Comparison of ENCODE assay signal across 8 cellular contexts in the genomic region with DNA sequence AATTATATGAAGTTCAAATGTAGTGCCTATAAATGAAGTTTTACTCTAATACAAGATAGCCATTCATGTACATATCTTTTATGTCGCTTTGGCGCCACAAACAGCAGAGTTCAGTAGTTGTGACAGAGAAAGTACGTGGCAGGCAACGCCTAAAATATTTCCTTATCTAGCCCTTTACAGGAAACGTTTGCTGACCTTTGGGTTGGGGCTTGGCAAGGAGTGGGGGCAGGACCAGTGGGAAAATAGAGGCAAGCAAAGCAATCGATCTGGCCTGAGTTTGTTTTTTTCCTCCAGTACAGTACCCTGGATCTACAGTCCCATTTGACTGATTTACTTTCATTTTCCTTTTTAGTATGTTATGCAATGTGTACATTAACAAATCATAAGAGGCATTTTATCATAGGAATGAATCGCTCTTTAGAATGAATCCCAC. TPM values are rescaled to one million over a fixed set of nuclear protein-coding genes. Genes with fewer than 3 reads are reported as not detected.
DNase-seq lines count a peak whose midpoint lies in the region; ATAC-seq, FAIRE-seq and TF ChIP-seq lines count a peak whose summit lies in the region.

No MANE protein-coding gene starts in this region.

- H3K9me2 ChIP-seq in hepatocyte (replicated peaks; ENCODE audit: insufficient read depth): no peaks in the 10 kb centered on the region

- no peaks in the 10 kb centered on the region for H3K36me3 Mint-ChIP-seq in activated T-cell treated with anti-CD3 and anti-CD28 coated beads, Interleukin-2, amount 50 U/mL, for 72 hours (ENCODE audit: insufficient read depth in 2 of 2)

- H3K79me1 ChIP-seq in IMR-90 (ENCODE audit: low read depth in 1 of 2, low read length in 2 of 2): peaks cover 0 to 20% of the 10 kb centered on the region in 2 experiments; a peak in 2 of 4 replicates

- H2AFZ ChIP-seq in IMR-90 (replicated peaks; ENCODE audit: low read length, poor library complexity): peak overlapping the region; percentile 92
- H2AFZ ChIP-seq in hepatocyte: peak overlapping the region; percentile 18

- ATAC-seq in GM21717 (IDR thresholded peaks at IDR 0.05; ENCODE audit: unreplicated experiment) (peak; percentile 92), IMR-90 (ENCODE audit: low read depth) (peak; percentile 43), upper lobe of right lung (peak; percentile 64)
- peak; percentile 80 for ATAC-seq in activated T-cell treated with anti-CD3 and anti-CD28 coated beads, Interleukin-2, amount 50 U/mL, for 72 hours (replicated peaks in 1 of 2)

- H4K8ac ChIP-seq in IMR-90 (ENCODE audit: low read depth in 2 of 2, low read length in 2 of 2): peak overlapping the region; percentile 70 to 98

- peak overlapping the region; percentile 100 for H3K4me2 ChIP-seq in IMR-90 (ENCODE audit: low read depth, low read length)
- H3K4me2 ChIP-seq in hepatocyte: peak overlapping the region; percentile 67

- no peaks in the 10 kb centered on the region for H3K9me3 Mint-ChIP-seq in activated T-cell treated with anti-CD3 and anti-CD28 coated beads, Interleukin-2, amount 50 U/mL, for 72 hours

- H3K27ac Mint-ChIP-seq in activated T-cell treated with anti-CD3 and anti-CD28 coated beads, Interleukin-2, amount 50 U/mL, for 72 hours: peak overlapping the region; percentile 72

- in situ Hi-C loops in IMR-90 (cut with MboI; ENCODE audit: low sequenced_read_pairs): no loop called here

- H2BK120ac ChIP-seq in IMR-90 (ENCODE audit: low read depth, low read length): peak overlapping the region; percentile 99

- H3K36me3 ChIP-seq in IMR-90 (ENCODE audit: control insufficient read depth, insufficient read depth, low read length): no peaks in the 10 kb centered on the region
- no peaks in the 10 kb centered on the region for H3K36me3 ChIP-seq in hepatocyte (replicated peaks; ENCODE audit: insufficient read depth, low read depth)
- H3K36me3 ChIP-seq in upper lobe of right lung: no peaks in the 10 kb centered on the region

- H3K27me3 Mint-ChIP-seq in activated T-cell treated with anti-CD3 and anti-CD28 coated beads, Interleukin-2, amount 50 U/mL, for 72 hours (ENCODE audit: low read depth): peaks cover 15% of the 10 kb centered on the region

- peak; percentile 84 for FAIRE-seq in GM12891 (lab: Jason Lieb, UNC)

- H3K27ac ChIP-seq in IMR-90 (ENCODE audit: insufficient read depth, low read length) (peak overlapping the region; percentile 99), hepatocyte (peak overlapping the region; percentile 68), upper lobe of right lung (peak overlapping the region; percentile 77)

- H2BK5ac ChIP-seq in IMR-90 (ENCODE audit: low read depth, low read length, poor library complexity, severe bottlenecking): peak overlapping the region; percentile 91

- POLR2A ChIA-PET in IMR-90 (lab: Charles Lee; ENCODE audit: unreplicated experiment): no interaction called here

- H3K9ac ChIP-seq in IMR-90 (ENCODE audit: low read depth, low read length): peak overlapping the region; percentile 99

- DNase-seq in GM12891 (ENCODE audit: insufficient read length, low spot score) (no peak), IMR-90 (peak; percentile 33), hepatocyte (ENCODE audit: low spot score) (peak; percentile 65), upper lobe of right lung (no peak), AG08396 (ENCODE audit: low spot score) (no peak)
- DNase-seq in activated T-cell treated with anti-CD3 and anti-CD28 coated beads, Interleukin-2, amount 50 U/mL, for 72 hours: peak in 1 of 2 donors; percentile 9
- DNase-seq in stimulated activated naive CD4-positive, alpha-beta T cell treated with Interleukin-2 at 50 U/mL for 16 hours (lab: John Stamatoyannopoulos, UW): no peak

- TF ChIP-seq POLR2A in GM12891 (IDR thresholded peaks at IDR 0.05; ENCODE audit: low read depth, low read length) (no peak), IMR-90 (IDR thresholded peaks at IDR 0.05; ENCODE audit: low read depth, low read length) (no peak)

- H2BK15ac ChIP-seq in IMR-90 (ENCODE audit: low read depth, low read length): peak overlapping the region; percentile 96

- peak overlapping the region; percentile 99 for H3K23ac ChIP-seq in IMR-90 (ENCODE audit: low read depth, low read length)

- BruUV-seq in IMR-90 (replicated peaks; lab: Mats Ljungman, UMichigan): no TSS peak

- peak overlapping the region; percentile 94 for H3K56ac ChIP-seq in IMR-90 (ENCODE audit: extremely low read depth, insufficient read depth, low read length)

- no peaks in the 10 kb centered on the region for H4K20me1 ChIP-seq in IMR-90 (ENCODE audit: insufficient read depth, low read length)
- no peaks in the 10 kb centered on the region for H4K20me1 ChIP-seq in hepatocyte (ENCODE audit: insufficient read depth, poor library complexity, severe bottlenecking)

- no peak for TF ChIP-seq RAD21 in IMR-90 (IDR thresholded peaks at IDR 0.05; ENCODE audit: low read length)

- H2AK5ac ChIP-seq in IMR-90 (ENCODE audit: low read depth, low read length): peak overlapping the region; percentile 77; the same call in 1 of the 2 replicates

- H3K4me3 Mint-ChIP-seq in activated T-cell treated with anti-CD3 and anti-CD28 coated beads, Interleukin-2, amount 50 U/mL, for 72 hours: peak overlapping the region; percentile 82 to 85

- H3K9me3 ChIP-seq in IMR-90 (ENCODE audit: control insufficient read depth, insufficient read depth, low read length) (no peaks in the 10 kb centered on the region), hepatocyte (ENCODE audit: low read depth) (no peaks in the 10 kb centered on the region), upper lobe of right lung (no peaks in the 10 kb centered on the region)

- H3K4me1 Mint-ChIP-seq in activated T-cell treated with anti-CD3 and anti-CD28 coated beads, Interleukin-2, amount 50 U/mL, for 72 hours (ENCODE audit: low read depth): peaks cover 17% of the 10 kb centered on the region

- no CpG with 5 or more reads among the region's 7 CpGs for WGBS in IMR-90 (ENCODE audit: extremely low coverage in 2 of 2, insufficient read length in 1 of 2), 2 experiments
- WGBS in hepatocyte (ENCODE audit: low lambda C conversion rate, missing lambda C conversion rate): 34% methylated on average over 7 of the region's 7 CpGs

- no peak for TF ChIP-seq CTCF in IMR-90 (conservative IDR thresholded peaks at IDR 0.05; ENCODE audit: low read depth, low read length)
- TF ChIP-seq CTCF in hepatocyte (IDR thresholded peaks at IDR 0.05; ENCODE audit: poor library complexity): no peak
- no peak for TF ChIP-seq CTCF in upper lobe of right lung (IDR thresholded peaks at IDR 0.05)

- peak overlapping the region; percentile 99 for H3K18ac ChIP-seq in IMR-90 (ENCODE audit: low read depth, low read length)

- H4K91ac ChIP-seq in IMR-90 (ENCODE audit: insufficient read depth, low read depth, low read length): peak overlapping the region; percentile 95

- dilution Hi-C loops in IMR-90 (cut with HindIII; ENCODE audit: low sequenced_read_pairs, unreplicated experiment): no loop called here

- H3K14ac ChIP-seq in IMR-90 (replicated peaks; ENCODE audit: low read depth, low read length): peak overlapping the region; percentile 99

- CTCF ChIA-PET in IMR-90 (lab: Yijun Ruan, JAX): no interaction called here

- H3K27me3 ChIP-seq in IMR-90 (ENCODE audit: control insufficient read depth, insufficient read depth, low read length) (no peaks in the 10 kb centered on the region), hepatocyte (no peaks in the 10 kb centered on the region), upper lobe of right lung (no peaks in the 10 kb centered on the region)

- H3K4me3 ChIP-seq in IMR-90 (ENCODE audit: insufficient read depth, low read depth, low read length) (peak overlapping the region; percentile 68), hepatocyte (no peak overlapping the region), upper lobe of right lung (peak overlapping the region; percentile 53)

- no peak overlapping the region for H2AK9ac ChIP-seq in IMR-90 (replicated peaks; ENCODE audit: low read depth, low read length, poor library complexity)

- peak overlapping the region; percentile 95 for H2BK20ac ChIP-seq in IMR-90 (ENCODE audit: low read depth, low read length)

- peak overlapping the region; percentile 97 for H4K5ac ChIP-seq in IMR-90 (ENCODE audit: low read depth, low read length)

- intact Hi-C loops in IMR-90 (cut with micrococcal nuclease): no loop called here
- intact Hi-C loops in upper lobe of right lung (cut with DNase I): no loop called here

- peak overlapping the region; percentile 94 for H3K4ac ChIP-seq in IMR-90 (ENCODE audit: low read depth, low read length)

- H3K9me1 ChIP-seq in IMR-90 (ENCODE audit: insufficient read depth, low read length): peaks cover 13% of the 10 kb centered on the region

- peaks cover 12% of the 10 kb centered on the region for H3K4me1 ChIP-seq in IMR-90 (ENCODE audit: control insufficient read depth, insufficient read depth, low read length)
- H3K4me1 ChIP-seq in hepatocyte (ENCODE audit: insufficient read depth): peaks cover 24% of the 10 kb centered on the region
- peaks cover 37% of the 10 kb centered on the region for H3K4me1 ChIP-seq in upper lobe of right lung

- H3K79me2 ChIP-seq in hepatocyte: peaks cover under 1% of the 10 kb centered on the region

TF ChIP-seq in GM12891, 5 proteins besides CTCF, POLR2A, EP300 and RAD21:
- TF ChIP-seq PAX5 (IDR thresholded peaks at IDR 0.05; ENCODE audit: insufficient read depth, low read length, severe bottlenecking): no peak

TF ChIP-seq in IMR-90, 13 proteins besides CTCF, POLR2A, EP300 and RAD21:
- no peak for TF ChIP-seq MAFK (IDR thresholded peaks at IDR 0.05; ENCODE audit: low read depth, low read length)
- no peak for TF ChIP-seq RCOR1 (IDR thresholded peaks at IDR 0.05; ENCODE audit: insufficient replicate concordance, low read length)
- TF ChIP-seq, protein P1, sequence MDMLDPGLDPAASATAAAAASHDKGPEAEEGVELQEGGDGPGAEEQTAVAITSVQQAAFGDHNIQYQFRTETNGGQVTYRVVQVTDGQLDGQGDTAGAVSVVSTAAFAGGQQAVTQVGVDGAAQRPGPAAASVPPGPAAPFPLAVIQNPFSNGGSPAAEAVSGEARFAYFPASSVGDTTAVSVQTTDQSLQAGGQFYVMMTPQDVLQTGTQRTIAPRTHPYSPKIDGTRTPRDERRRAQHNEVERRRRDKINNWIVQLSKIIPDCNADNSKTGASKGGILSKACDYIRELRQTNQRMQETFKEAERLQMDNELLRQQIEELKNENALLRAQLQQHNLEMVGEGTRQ (IDR thresholded peaks at IDR 0.05; ENCODE audit: low read depth, low read length): no peak
- TF ChIP-seq RFX5 (IDR thresholded peaks at IDR 0.05; ENCODE audit: low read depth, low read length): no peak
- peak; percentile 72 for TF ChIP-seq CEBPB (IDR thresholded peaks at IDR 0.05; ENCODE audit: low read depth, low read length)

RNA-seq across cellular contexts. Expression of a gene that starts 13.1 kb away (rescaled TPM):
- polyA plus RNA-seq in GM12891 (2012; ENCODE audit: low read depth, missing spikeins): 0.01 TPM
- total RNA-seq in IMR-90 (2012; rRNA removed) (0.54 and 1.4 TPM in 2 replicates), hepatocyte (11.6 and 13.0 TPM in 2 replicates), upper lobe of right lung (20.8 TPM)
- polyA plus RNA-seq in IMR-90 (2012; rRNA removed) (0.46 and 0.55 TPM in 2 replicates), hepatocyte (6.7 and 7.8 TPM in 2 replicates)
- 0.07 and 0.09 TPM in 2 replicates for polyA plus RNA-seq in IMR-90 (2012; cell fraction: cytosol; rRNA removed)
- polyA plus RNA-seq in IMR-90 (2012; cell fraction: nucleus; rRNA removed; ENCODE audit: low replicate concordance): 0.09 and 1.7 TPM in 2 replicates
- total RNA-seq in activated T-cell treated with anti-CD3 and anti-CD28 coated beads, Interleukin-2, amount 50 U/mL, for 72 hours: not detected

Comparison
In these comparisons a context has a peak if more than half of its experiments do, and no peak if none do; other contexts are left out.
1. DNase-seq: peak in IMR-90 (single experiment) and hepatocyte (single experiment); none in GM12891 (single experiment), upper lobe of right lung (single experiment), stimulated activated naive CD4-positive, alpha-beta T cell treated with Interleukin-2 at 50 U/mL for 16 hours (single experiment) and AG08396 (single experiment).
2. Peak in every context shown above with its lines, with median percentiles within 50 percentile points of each other: ATAC-seq and H3K27ac ChIP-seq.